1 cellular context compared by ENCODE assay signal in the genomic region with DNA sequence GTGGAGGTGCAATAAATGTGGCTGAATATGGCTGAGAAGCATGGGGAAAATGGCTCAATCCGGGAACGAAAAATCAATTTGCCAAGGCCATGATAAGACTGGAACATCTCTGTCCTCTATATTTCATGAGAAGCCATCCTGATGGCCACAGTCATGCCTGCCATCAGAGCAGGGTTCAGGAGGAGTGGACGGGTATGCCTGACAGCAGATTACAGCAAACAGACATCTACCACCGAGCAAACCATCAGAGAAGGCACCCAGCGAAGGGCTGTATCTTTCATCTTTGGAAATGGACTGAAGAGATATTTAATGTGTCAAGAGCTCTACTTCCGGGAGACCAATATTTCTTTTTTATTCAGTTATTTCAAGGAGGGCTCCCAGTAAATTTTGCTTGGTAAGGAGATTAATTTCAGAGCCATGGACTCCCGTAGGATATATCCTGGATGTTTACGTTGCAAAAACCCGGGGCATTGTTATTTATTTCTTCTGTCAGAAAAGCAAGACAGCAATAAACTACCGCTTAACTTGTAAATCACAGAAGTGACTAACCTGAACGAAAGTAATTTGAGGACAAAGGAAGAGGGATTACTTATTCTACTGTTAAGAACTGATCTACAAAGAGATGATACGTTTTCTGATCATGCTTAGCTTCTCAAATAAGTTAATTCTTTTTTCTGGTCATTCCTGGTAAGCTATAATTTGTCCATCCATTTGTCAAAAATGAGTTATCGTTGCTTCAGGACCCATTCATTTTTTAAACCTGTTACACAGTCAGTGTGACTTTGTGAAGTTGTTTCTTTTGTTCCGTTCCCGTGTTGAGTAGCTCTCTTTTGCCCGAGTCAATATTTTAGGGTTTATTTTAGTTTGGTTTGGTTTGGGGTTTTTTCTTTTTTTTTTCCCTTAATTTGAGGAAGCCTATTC.
TF ChIP-seq lines count a peak whose summit lies in the region.

No MANE protein-coding gene starts in this region.

TF ChIP-seq in GM23338, 12 proteins besides CTCF, POLR2A, EP300 and RAD21 (continued from another document):
- TF ChIP-seq, protein P1, sequence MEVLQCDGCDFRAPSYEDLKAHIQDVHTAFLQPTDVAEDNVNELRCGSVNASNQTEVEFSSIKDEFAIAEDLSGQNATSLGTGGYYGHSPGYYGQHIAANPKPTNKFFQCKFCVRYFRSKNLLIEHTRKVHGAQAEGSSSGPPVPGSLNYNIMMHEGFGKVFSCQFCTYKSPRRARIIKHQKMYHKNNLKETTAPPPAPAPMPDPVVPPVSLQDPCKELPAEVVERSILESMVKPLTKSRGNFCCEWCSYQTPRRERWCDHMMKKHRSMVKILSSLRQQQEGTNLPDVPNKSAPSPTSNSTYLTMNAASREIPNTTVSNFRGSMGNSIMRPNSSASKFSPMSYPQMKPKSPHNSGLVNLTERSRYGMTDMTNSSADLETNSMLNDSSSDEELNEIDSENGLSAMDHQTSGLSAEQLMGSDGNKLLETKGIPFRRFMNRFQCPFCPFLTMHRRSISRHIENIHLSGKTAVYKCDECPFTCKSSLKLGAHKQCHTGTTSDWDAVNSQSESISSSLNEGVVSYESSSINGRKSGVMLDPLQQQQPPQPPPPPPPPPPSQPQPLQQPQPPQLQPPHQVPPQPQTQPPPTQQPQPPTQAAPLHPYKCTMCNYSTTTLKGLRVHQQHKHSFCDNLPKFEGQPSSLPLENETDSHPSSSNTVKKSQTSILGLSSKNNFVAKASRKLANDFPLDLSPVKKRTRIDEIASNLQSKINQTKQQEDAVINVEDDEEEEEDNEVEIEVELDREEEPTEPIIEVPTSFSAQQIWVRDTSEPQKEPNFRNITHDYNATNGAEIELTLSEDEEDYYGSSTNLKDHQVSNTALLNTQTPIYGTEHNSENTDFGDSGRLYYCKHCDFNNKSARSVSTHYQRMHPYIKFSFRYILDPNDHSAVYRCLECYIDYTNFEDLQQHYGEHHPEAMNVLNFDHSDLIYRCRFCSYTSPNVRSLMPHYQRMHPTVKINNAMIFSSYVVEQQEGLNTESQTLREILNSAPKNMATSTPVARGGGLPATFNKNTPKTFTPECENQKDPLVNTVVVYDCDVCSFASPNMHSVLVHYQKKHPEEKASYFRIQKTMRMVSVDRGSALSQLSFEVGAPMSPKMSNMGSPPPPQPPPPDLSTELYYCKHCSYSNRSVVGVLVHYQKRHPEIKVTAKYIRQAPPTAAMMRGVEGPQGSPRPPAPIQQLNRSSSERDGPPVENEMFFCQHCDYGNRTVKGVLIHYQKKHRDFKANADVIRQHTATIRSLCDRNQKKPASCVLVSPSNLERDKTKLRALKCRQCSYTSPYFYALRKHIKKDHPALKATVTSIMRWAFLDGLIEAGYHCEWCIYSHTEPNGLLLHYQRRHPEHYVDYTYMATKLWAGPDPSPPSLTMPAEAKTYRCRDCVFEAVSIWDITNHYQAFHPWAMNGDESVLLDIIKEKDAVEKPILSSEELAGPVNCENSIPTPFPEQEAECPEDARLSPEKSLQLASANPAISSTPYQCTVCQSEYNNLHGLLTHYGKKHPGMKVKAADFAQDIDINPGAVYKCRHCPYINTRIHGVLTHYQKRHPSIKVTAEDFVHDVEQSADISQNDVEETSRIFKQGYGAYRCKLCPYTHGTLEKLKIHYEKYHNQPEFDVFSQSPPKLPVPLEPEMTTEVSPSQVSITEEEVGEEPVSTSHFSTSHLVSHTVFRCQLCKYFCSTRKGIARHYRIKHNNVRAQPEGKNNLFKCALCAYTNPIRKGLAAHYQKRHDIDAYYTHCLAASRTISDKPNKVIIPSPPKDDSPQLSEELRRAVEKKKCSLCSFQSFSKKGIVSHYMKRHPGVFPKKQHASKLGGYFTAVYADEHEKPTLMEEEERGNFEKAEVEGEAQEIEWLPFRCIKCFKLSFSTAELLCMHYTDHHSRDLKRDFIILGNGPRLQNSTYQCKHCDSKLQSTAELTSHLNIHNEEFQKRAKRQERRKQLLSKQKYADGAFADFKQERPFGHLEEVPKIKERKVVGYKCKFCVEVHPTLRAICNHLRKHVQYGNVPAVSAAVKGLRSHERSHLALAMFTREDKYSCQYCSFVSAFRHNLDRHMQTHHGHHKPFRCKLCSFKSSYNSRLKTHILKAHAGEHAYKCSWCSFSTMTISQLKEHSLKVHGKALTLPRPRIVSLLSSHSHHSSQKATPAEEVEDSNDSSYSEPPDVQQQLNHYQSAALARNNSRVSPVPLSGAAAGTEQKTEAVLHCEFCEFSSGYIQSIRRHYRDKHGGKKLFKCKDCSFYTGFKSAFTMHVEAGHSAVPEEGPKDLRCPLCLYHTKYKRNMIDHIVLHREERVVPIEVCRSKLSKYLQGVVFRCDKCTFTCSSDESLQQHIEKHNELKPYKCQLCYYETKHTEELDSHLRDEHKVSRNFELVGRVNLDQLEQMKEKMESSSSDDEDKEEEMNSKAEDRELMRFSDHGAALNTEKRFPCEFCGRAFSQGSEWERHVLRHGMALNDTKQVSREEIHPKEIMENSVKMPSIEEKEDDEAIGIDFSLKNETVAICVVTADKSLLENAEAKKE (CRISPR knock-in tag; IDR thresholded peaks at IDR 0.05), result no peak
- TF ChIP-seq JUNB (IDR thresholded peaks at IDR 0.05; ENCODE audit: unreplicated experiment) (no peak), ZNF331 (CRISPR knock-in tag; IDR thresholded peaks at IDR 0.05; ENCODE audit: low read depth) (no peak), EZH2phosphoT487 (IDR thresholded peaks at IDR 0.05; ENCODE audit: unreplicated experiment) (no peak), CREB1 (CRISPR knock-in tag; IDR thresholded peaks at IDR 0.05; ENCODE audit: low read depth) (no peak)
